Comparison of ENCODE assay signal across 8 cellular contexts in the genomic region with DNA sequence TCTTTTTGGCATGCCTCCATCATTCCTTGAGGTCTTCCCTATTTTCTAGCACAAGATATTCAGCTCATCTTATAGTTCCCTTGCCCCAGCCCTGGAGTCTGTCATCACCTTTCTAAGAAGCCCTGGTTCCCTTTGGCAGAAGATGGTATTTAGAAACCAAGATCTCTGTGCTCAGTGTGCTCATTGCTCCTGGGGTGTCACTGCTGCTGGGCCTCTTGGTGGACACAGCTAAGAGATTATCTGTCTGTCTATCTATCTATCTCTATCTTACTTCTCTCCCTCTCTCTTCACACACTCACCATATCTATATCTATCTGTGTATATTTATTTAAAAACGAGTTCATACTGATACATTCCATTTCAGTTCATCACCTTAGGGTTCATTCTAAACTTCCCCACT.
"Had no signal": no experiment of that assay in that cellular context is flagged by ENCODE, and none has a peak within 500 bp of the region (broad histone marks: within the 10 kb centered on the region; RNA-seq: fewer than 3 reads in every experiment).

No MANE protein-coding gene starts in this region.

- H3K4me3 ChIP-seq: GM12878 had no signal

- DNase-seq: GDM1, GF-D8 had no signal

- ATAC-seq: GM12878 had no signal

- FAIRE-seq: G401.6, GM12878, GM12891, GM12892, GM18507, GM19239 had no signal
